In the genomic region with DNA sequence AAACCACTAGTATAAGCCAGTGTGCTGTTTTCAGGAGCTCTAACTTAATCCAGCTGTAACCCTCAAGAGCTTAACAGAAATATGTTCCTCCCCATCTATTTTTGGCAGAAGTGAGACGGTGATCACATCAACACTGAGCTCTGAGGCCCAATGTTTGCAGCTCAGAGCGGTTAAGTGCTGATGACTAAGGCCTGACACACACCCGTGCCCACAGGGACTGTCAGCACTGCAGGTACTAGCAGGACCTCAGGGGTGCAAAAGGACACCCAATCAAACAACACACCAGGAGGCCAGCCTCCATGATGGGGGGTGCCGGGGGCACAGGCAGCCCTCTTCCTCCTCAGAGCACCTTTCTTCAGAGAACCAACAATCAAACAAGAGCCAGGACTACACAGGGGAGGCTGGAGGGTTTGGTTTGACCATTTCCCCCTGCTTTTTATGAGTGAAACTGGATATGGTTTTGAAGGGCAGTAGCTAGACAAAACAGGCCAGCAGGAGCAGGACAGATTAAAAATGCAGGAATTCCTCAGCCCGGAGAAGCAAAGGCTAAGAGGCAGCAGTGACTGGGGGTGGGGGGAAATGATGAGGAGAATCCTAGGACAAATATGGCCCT, we compare ENCODE assay signal across 8 cellular contexts.
A peak's percentile ranks its signal among the peaks of the same experiment; 100 is the strongest.
DNase-seq lines count a peak whose midpoint lies in the region; ATAC-seq lines count a peak whose summit lies in the region.

No MANE protein-coding gene starts in this region.

- H3K27ac ChIP-seq in angular gyrus (ENCODE audit: low read depth, low read length) = peak overlapping the region; percentile 65
- peak overlapping the region; percentile 59 for H3K27ac ChIP-seq in iPS-20b (ENCODE audit: low read length)

- H3K36me3 Mint-ChIP-seq in T-cell = peaks cover 9% of the 10 kb centered on the region

- H3K9ac ChIP-seq in iPS-20b (ENCODE audit: low read depth, low read length) = peak overlapping the region; percentile 49; the same call in 1 of the 2 replicates

- peak overlapping the region; percentile 91 to 96 for H3K27ac Mint-ChIP-seq in T-cell

- peak; percentile 67 for ATAC-seq in GM21423 (IDR thresholded peaks at IDR 0.05; ENCODE audit: unreplicated experiment)
- peak; percentile 83 to 98 (median 97) for ATAC-seq in T-cell (replicated peaks in 1 of 4)

- no peaks in the 10 kb centered on the region for H3K9me3 ChIP-seq in iPS-20b (ENCODE audit: insufficient read depth, low read depth, low read length)

- H3K27me3 Mint-ChIP-seq in T-cell = no peaks in the 10 kb centered on the region

- H3K4me3 Mint-ChIP-seq in T-cell = peak overlapping the region; percentile 72 to 81 (median 73)

- peaks cover 92 to 95% (median 95%) of the 10 kb centered on the region in 3 donors for H3K4me1 Mint-ChIP-seq in T-cell

- peaks cover 76% of the 10 kb centered on the region for H3K4me1 ChIP-seq in iPS-20b (ENCODE audit: insufficient read depth, low read length)

- CTCF ChIA-PET in T-cell (lab: Charles Lee) = interaction anchor here in 1 of 2 donors (0.6 to 3.0 kb wide), 17 partner anchors 10 to 179 kb away, joined by 3 to 18 read pairs (median 5); a partner anchor contains a TSS

- DNase-seq in D341Med (ENCODE audit: low spot score) (peak; percentile 53), HT1080 (ENCODE audit: low read depth) (peak; percentile 96), T-cell (peak; percentile 33 to 78 (median 60)), NCI-H1930 (lab: John Stamatoyannopoulos, UW) (no peak)
- DNase-seq in stimulated activated CD4-positive, alpha-beta T cell treated with anti-CD3 and anti-CD28 coated beads, Interleukin-12 subunit alpha, Interleukin-12 subunit beta, amount 100 ng/mL, for 4 hours = peak; percentile 64

- peak overlapping the region; percentile 19; the same call in 1 of the 2 replicates for H3K4me3 ChIP-seq in iPS-20b (ENCODE audit: low read length)

- no peaks in the 10 kb centered on the region for H3K9me3 Mint-ChIP-seq in T-cell

- POLR2A ChIA-PET in T-cell (lab: Charles Lee) = interaction anchor here (0.6 to 2.0 kb wide), 7 partner anchors 10 to 56 kb away, joined by 4 to 11 read pairs (median 5); no protein-coding TSS in a partner anchor

- H3K27me3 ChIP-seq in iPS-20b (ENCODE audit: insufficient read depth, low read length) = no peaks in the 10 kb centered on the region

- no peaks in the 10 kb centered on the region for H3K36me3 ChIP-seq in iPS-20b (ENCODE audit: insufficient read depth, low read depth, low read length)

Comparison
In these comparisons a context has a peak if more than half of its experiments do, and no peak if none do; other contexts are left out.
1. DNase-seq: peak in D341Med (single experiment), HT1080 (single experiment), T-cell (34 of 34) and stimulated activated CD4-positive, alpha-beta T cell treated with anti-CD3 and anti-CD28 coated beads, Interleukin-12 subunit alpha, Interleukin-12 subunit beta, amount 100 ng/mL, for 4 hours (single experiment); none in NCI-H1930 (0 of 2).